In genomic region chr3:97711664-97712063, GRCh38 we compare ENCODE assay signal across 27 cellular contexts.
"Had no signal": no experiment of that assay in that cellular context is flagged by ENCODE, and none has a peak within 500 bp of the region (broad histone marks: within the 10 kb centered on the region; RNA-seq: fewer than 3 reads in every experiment).

No MANE protein-coding gene starts in this region.

- DNase-seq: dermis blood vessel endothelial cell; dorsolateral prefrontal cortex; effector CD4-positive, alpha-beta T cell; effector memory CD8-positive, alpha-beta T cell; endodermal cell; foreskin melanocyte; glutamatergic neuron; head of caudate nucleus; heart right ventricle; hypothalamus; immature natural killer cell; islet precursor cell; kidney; left colon; left lung; left ventricle myocardium superior; lower lobe of right lung; mesenchymal stem cell; mucosa of descending colon; naive B cell; naive thymus-derived CD8-positive, alpha-beta T cell had no signal

- FAIRE-seq: colon, endometrium, kidney had no signal

- H3K4me3 Mint-ChIP-seq: effector memory CD8-positive, alpha-beta T cell; endodermal cell; immature natural killer cell; mesothelial cell of epicardium; naive B cell; naive thymus-derived CD8-positive, alpha-beta T cell had no signal

- H3K9me3 Mint-ChIP-seq: effector memory CD8-positive, alpha-beta T cell; immature natural killer cell had no signal

- H3K36me3 Mint-ChIP-seq: immature natural killer cell; naive B cell; naive thymus-derived CD8-positive, alpha-beta T cell had no signal

- H3K4me3 ChIP-seq: coronary artery, dorsolateral prefrontal cortex, esophagus muscularis mucosa, gastroesophageal sphincter, heart right ventricle, left lung, lower lobe of right lung, mucosa of descending colon had no signal

- ATAC-seq: effector memory CD8-positive, alpha-beta T cell; gastroesophageal sphincter; heart right ventricle; left colon; left lung; left ventricle myocardium superior; lower lobe of right lung; mucosa of descending colon; naive thymus-derived CD8-positive, alpha-beta T cell had no signal

- H3K27ac Mint-ChIP-seq: effector memory CD8-positive, alpha-beta T cell; endodermal cell; immature natural killer cell; mesothelial cell of epicardium; naive B cell; naive thymus-derived CD8-positive, alpha-beta T cell had no signal

- H3K4me1 Mint-ChIP-seq: immature natural killer cell, naive B cell had no signal
